17 cellular contexts compared by ENCODE assay signal in the genomic region with DNA sequence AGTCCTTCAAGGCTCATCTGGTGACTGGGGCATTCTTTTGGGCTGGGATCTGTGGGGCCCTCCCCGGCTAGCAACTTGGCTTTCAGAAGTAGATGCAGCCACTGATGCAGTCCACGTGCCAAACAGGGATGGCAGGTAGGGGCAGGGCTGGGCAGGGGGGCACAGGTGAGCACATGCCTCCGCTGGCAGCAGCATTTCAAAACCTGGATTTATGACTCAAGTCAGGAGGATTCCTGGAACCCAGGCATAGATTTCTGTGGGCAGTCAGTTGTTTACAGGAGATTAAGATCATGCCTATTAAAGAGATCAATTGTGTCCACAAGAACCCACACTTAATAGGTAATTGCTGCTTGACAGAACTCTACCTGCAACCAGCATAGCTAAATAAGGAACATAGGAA. TPM values are rescaled to one million over a fixed set of nuclear protein-coding genes. Genes with fewer than 3 reads are reported as not detected.
"Had no signal": no experiment of that assay in that cellular context is flagged by ENCODE, and none has a peak within 500 bp of the region (broad histone marks: within the 10 kb centered on the region; RNA-seq: fewer than 3 reads in every experiment).

No MANE protein-coding gene starts in this region.

- H3K9me3 Mint-ChIP-seq: activated naive CD4-positive, alpha-beta T cell treated with anti-CD3 and anti-CD28 coated beads, Interleukin-2, amount 50 U/mL, for 72 hours; activated T-cell treated with anti-CD3 and anti-CD28 coated beads, Interleukin-2, amount 50 U/mL, for 4 hours; dendritic cell treated with granulocyte-macrophage colony-stimulating factor and Interleukin-4, amounts not matched to agents 40 ng/mL and 50 ng/mL, for 4 days; mesothelial cell of epicardium had no signal

- H3K4me3 Mint-ChIP-seq: activated T-cell treated with anti-CD3 and anti-CD28 coated beads, Interleukin-2, amount 50 U/mL, for 4 hours; brain; dendritic cell treated with granulocyte-macrophage colony-stimulating factor and Interleukin-4, amounts not matched to agents 40 ng/mL and 50 ng/mL, for 4 days; mesothelial cell of epicardium; neural progenitor cell had no signal

- H3K4me3 ChIP-seq: esophagus squamous epithelium, neural progenitor cell, ovary, skin epidermis, uterus had no signal

- H3K36me3 ChIP-seq: esophagus squamous epithelium, neural progenitor cell, ovary, uterus had no signal

- H3K36me3 Mint-ChIP-seq: activated naive CD4-positive, alpha-beta T cell treated with anti-CD3 and anti-CD28 coated beads, Interleukin-2, amount 50 U/mL, for 72 hours; brain; mesothelial cell of epicardium; neural progenitor cell had no signal

- DNase-seq: activated CD4-positive, alpha-beta T cell treated with anti-CD3 and anti-CD28 coated beads for 1 hour; activated CD4-positive, alpha-beta T cell treated with anti-CD3 and anti-CD28 coated beads, Interleukin-2, amount 50 U/mL, for 48 hours; activated effector memory CD4-positive, alpha-beta T cell treated with anti-CD3 and anti-CD28 coated beads, Interleukin-2, amount 50 U/mL, for 16 hours; activated T-cell treated with anti-CD3 and anti-CD28 coated beads, Interleukin-2, amount 50 U/mL, for 4 hours; amniotic stem cell; cerebellar nuclear complex; esophagus squamous epithelium; foreskin fibroblast; left ventricle myocardium superior; ovary; uterus had no signal

- ATAC-seq: activated naive CD4-positive, alpha-beta T cell treated with anti-CD3 and anti-CD28 coated beads, Interleukin-2, amount 50 U/mL, for 72 hours; activated T-cell treated with anti-CD3 and anti-CD28 coated beads, Interleukin-2, amount 50 U/mL, for 4 hours; left ventricle myocardium superior had no signal

- H3K27me3 Mint-ChIP-seq: brain had no signal

- H3K9me3 ChIP-seq: esophagus squamous epithelium, ovary, uterus had no signal

- H3K27ac ChIP-seq: neural progenitor cell, ovary, uterus had no signal

- H3K4me1 ChIP-seq: uterus had no signal

- H3K27me3 ChIP-seq: esophagus squamous epithelium, ovary, uterus had no signal

- H3K27ac Mint-ChIP-seq: activated naive CD4-positive, alpha-beta T cell treated with anti-CD3 and anti-CD28 coated beads, Interleukin-2, amount 50 U/mL, for 72 hours; brain; dendritic cell treated with granulocyte-macrophage colony-stimulating factor and Interleukin-4, amounts not matched to agents 40 ng/mL and 50 ng/mL, for 4 days; mesothelial cell of epicardium; neural progenitor cell had no signal

RNA-seq across cellular contexts. Expression of a gene that starts 0.8 kb away (rescaled TPM):
- total RNA-seq: activated naive CD4-positive, alpha-beta T cell treated with anti-CD3 and anti-CD28 coated beads, Interleukin-2, amount 50 U/mL, for 72 hours; left ventricle myocardium superior; mesothelial cell of epicardium had no signal
